4 cellular contexts compared by ENCODE assay signal in genomic region chr3:180640987-180641386, GRCh38.
TF ChIP-seq lines count a peak whose summit lies in the region.

No MANE protein-coding gene starts in this region.

TF ChIP-seq in HepG2, 621 proteins besides CTCF, POLR2A, EP300 and RAD21:
- TF ChIP-seq MAFF (IDR thresholded peaks at IDR 0.05; ENCODE audit: low read depth, low read length) = peak; percentile 53; the same call in 1 of the 2 replicates
- TF ChIP-seq MAFK (conservative IDR thresholded peaks at IDR 0.05 in 1 of 2, IDR thresholded peaks at IDR 0.05 in 1 of 2; ENCODE audit: low read length in 2 of 2) = peak; percentile 36 to 69; a peak in 2 of 4 replicates
- no peak for TF ChIP-seq KDM3A (CRISPR knock-in tag; IDR thresholded peaks at IDR 0.05; ENCODE audit: low read depth)
- TF ChIP-seq JUN (CRISPR knock-in tag; IDR thresholded peaks at IDR 0.05) = no peak

TF ChIP-seq in A549, 52 proteins besides CTCF, POLR2A, EP300 and RAD21:
- no peak for TF ChIP-seq FOXS1 (CRISPR knock-in tag; IDR thresholded peaks at IDR 0.05)
- no peak for TF ChIP-seq ZNF302 (CRISPR knock-in tag; IDR thresholded peaks at IDR 0.05)
- no peak for TF ChIP-seq NPAS2 (CRISPR knock-in tag; IDR thresholded peaks at IDR 0.05; ENCODE audit: borderline replicate concordance)
- TF ChIP-seq MAX (IDR thresholded peaks at IDR 0.05) = no peak
- no peak for TF ChIP-seq FOSB (CRISPR knock-in tag; IDR thresholded peaks at IDR 0.05)
- no peak for TF ChIP-seq CBX8 (IDR thresholded peaks at IDR 0.05)
- TF ChIP-seq, protein P1, sequence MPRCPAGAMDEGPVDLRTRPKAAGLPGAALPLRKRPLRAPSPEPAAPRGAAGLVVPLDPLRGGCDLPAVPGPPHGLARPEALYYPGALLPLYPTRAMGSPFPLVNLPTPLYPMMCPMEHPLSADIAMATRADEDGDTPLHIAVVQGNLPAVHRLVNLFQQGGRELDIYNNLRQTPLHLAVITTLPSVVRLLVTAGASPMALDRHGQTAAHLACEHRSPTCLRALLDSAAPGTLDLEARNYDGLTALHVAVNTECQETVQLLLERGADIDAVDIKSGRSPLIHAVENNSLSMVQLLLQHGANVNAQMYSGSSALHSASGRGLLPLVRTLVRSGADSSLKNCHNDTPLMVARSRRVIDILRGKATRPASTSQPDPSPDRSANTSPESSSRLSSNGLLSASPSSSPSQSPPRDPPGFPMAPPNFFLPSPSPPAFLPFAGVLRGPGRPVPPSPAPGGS (IDR thresholded peaks at IDR 0.05) = no peak
- TF ChIP-seq MAFK (IDR thresholded peaks at IDR 0.05; ENCODE audit: partially characterized antibody) = peak; percentile 42
- TF ChIP-seq ZC3H11A (IDR thresholded peaks at IDR 0.05) = no peak

TF ChIP-seq in IMR-90, 13 proteins besides CTCF, POLR2A, EP300 and RAD21:
- TF ChIP-seq MAFK (IDR thresholded peaks at IDR 0.05; ENCODE audit: low read depth, low read length) (0 out of 2 replicates have a peak, but pooled peaks have one; percentile 46), ELK1 (IDR thresholded peaks at IDR 0.05; ENCODE audit: borderline replicate concordance, low read depth, low read length) (no peak)

TF ChIP-seq in K562, 482 proteins besides CTCF, POLR2A, EP300 and RAD21:
- TF ChIP-seq ELF2 (CRISPR knock-in tag; IDR thresholded peaks at IDR 0.05) (no peak), NR2C1 (IDR thresholded peaks at IDR 0.05) (no peak), NR2C1 (tag; IDR thresholded peaks at IDR 0.05) (no peak), ZKSCAN1 (IDR thresholded peaks at IDR 0.05; ENCODE audit: low read depth, low read length) (no peak), ZNF121 (CRISPR knock-in tag; conservative IDR thresholded peaks at IDR 0.05) (no peak), ZNF277 (CRISPR knock-in tag; IDR thresholded peaks at IDR 0.05; ENCODE audit: borderline replicate concordance) (no peak), CTCFL (IDR thresholded peaks at IDR 0.05; ENCODE audit: borderline replicate concordance, insufficient read depth, low read depth, low read length, poor library complexity, severe bottlenecking) (no peak), ZNF316 (IDR thresholded peaks at IDR 0.05) (peak; percentile 80), FOS (IDR thresholded peaks at IDR 0.05; ENCODE audit: extremely low read depth, insufficient read length) (no peak), RBM17 (IDR thresholded peaks at IDR 0.05; ENCODE audit: borderline replicate concordance, low read depth, low read length) (no peak), HDAC6 (IDR thresholded peaks at IDR 0.05; ENCODE audit: low read depth, low read length) (no peak), C11orf30 (IDR thresholded peaks at IDR 0.05; ENCODE audit: low read depth) (peak; percentile 62; the same call in 1 of the 2 replicates), CBX2 (IDR thresholded peaks at IDR 0.05; ENCODE audit: insufficient read depth, low read length, poor library complexity, severe bottlenecking) (no peak), MAFG (tag; conservative IDR thresholded peaks at IDR 0.05) (peak; percentile 23; the same call in 1 of the 2 replicates), MAFF (IDR thresholded peaks at IDR 0.05; ENCODE audit: low read length) (0 out of 2 replicates have a peak, but pooled peaks have one; percentile 6), TFAM (CRISPR knock-in tag; conservative IDR thresholded peaks at IDR 0.05) (no peak), KDM5B (IDR thresholded peaks at IDR 0.05; ENCODE audit: insufficient replicate concordance, low read depth, low read length) (no peak), SETDB1 (IDR thresholded peaks at IDR 0.05; ENCODE audit: low read length) (no peak), ZBTB7A (IDR thresholded peaks at IDR 0.05; ENCODE audit: borderline replicate concordance, control insufficient read depth, low read depth, low read length) (no peak)
- TF ChIP-seq, protein P2, sequence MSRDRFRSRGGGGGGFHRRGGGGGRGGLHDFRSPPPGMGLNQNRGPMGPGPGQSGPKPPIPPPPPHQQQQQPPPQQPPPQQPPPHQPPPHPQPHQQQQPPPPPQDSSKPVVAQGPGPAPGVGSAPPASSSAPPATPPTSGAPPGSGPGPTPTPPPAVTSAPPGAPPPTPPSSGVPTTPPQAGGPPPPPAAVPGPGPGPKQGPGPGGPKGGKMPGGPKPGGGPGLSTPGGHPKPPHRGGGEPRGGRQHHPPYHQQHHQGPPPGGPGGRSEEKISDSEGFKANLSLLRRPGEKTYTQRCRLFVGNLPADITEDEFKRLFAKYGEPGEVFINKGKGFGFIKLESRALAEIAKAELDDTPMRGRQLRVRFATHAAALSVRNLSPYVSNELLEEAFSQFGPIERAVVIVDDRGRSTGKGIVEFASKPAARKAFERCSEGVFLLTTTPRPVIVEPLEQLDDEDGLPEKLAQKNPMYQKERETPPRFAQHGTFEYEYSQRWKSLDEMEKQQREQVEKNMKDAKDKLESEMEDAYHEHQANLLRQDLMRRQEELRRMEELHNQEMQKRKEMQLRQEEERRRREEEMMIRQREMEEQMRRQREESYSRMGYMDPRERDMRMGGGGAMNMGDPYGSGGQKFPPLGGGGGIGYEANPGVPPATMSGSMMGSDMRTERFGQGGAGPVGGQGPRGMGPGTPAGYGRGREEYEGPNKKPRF (IDR thresholded peaks at IDR 0.05; ENCODE audit: low read depth, low read length) = no peak
- TF ChIP-seq, protein P3, sequence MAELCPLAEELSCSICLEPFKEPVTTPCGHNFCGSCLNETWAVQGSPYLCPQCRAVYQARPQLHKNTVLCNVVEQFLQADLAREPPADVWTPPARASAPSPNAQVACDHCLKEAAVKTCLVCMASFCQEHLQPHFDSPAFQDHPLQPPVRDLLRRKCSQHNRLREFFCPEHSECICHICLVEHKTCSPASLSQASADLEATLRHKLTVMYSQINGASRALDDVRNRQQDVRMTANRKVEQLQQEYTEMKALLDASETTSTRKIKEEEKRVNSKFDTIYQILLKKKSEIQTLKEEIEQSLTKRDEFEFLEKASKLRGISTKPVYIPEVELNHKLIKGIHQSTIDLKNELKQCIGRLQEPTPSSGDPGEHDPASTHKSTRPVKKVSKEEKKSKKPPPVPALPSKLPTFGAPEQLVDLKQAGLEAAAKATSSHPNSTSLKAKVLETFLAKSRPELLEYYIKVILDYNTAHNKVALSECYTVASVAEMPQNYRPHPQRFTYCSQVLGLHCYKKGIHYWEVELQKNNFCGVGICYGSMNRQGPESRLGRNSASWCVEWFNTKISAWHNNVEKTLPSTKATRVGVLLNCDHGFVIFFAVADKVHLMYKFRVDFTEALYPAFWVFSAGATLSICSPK (IDR thresholded peaks at IDR 0.05; ENCODE audit: borderline replicate concordance) = no peak
